Comparison of ENCODE assay signal across 7 cellular contexts in the genomic region with DNA sequence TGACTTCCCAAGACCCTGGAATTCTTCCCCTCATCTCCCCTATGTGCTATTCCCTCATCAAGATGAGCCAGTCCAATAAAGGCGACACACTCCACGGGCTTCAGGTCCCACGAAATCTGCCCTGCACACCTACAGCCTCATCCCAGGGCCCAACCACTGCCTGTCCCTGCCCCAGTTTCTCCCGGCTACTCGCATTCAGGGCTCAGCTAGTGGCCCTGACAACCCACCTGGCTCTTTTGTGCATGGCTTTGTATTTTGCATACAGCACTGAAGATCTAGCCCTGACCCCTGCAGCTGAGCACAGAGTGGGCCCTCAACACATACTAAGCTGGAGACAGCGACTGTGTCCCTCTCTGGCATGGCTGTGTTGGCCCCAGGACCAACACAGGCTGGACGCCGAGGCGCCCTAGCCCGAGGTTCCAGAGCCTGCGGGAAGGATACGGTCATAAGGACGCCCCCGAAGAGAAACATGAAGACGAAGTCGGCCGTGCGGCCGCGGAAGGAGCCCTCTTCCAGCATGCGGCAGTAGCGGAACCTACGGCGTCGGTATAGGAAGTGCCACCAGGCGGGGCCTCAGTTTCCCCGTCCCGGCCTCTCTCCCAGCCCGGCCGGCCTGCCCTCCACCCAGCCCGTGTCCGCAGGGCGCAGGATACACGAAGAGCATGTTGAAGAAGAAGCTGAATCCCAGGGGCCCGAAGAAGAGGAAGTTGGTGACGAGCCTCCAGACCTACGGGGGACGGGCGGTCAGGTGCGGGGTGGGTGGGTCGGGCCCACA. TPM values are rescaled to one million over a fixed set of nuclear protein-coding genes. Genes with fewer than 3 reads are reported as not detected.
DNase-seq lines count a peak whose midpoint lies in the region; ATAC-seq and TF ChIP-seq lines count a peak whose summit lies in the region.

No MANE protein-coding gene starts in this region.

- peaks cover 23% of the 10 kb centered on the region for H3K4me1 ChIP-seq in mucosa of stomach (ENCODE audit: control insufficient read depth, insufficient read depth, low read length)

- peaks cover 7% of the 10 kb centered on the region in 2 donors for H3K36me3 Mint-ChIP-seq in activated naive CD4-positive, alpha-beta T cell treated with anti-CD3 and anti-CD28 coated beads, Interleukin-2, amount 50 U/mL, for 72 hours

- intact Hi-C loops in lower leg skin (cut with DNase I; ENCODE audit: low total_unique reads): no loop called here

- ATAC-seq in GM18907 (IDR thresholded peaks at IDR 0.05; ENCODE audit: unreplicated experiment) (peak; percentile 5), HG03066 (IDR thresholded peaks at IDR 0.05; ENCODE audit: low read depth, unreplicated experiment) (peak; percentile 1), GM18520 (IDR thresholded peaks at IDR 0.05; ENCODE audit: unreplicated experiment) (no peak)
- no peak for ATAC-seq in activated naive CD4-positive, alpha-beta T cell treated with anti-CD3 and anti-CD28 coated beads, Interleukin-2, amount 50 U/mL, for 72 hours

- 53 to 72% methylated on average over 21 to 41 of the region's 41 CpGs for WGBS in lower leg skin, 2 donors

- no peaks in the 10 kb centered on the region for H3K27me3 ChIP-seq in mucosa of stomach (ENCODE audit: control insufficient read depth, insufficient read depth, low read length)

- H3K27ac Mint-ChIP-seq in activated naive CD4-positive, alpha-beta T cell treated with anti-CD3 and anti-CD28 coated beads, Interleukin-2, amount 50 U/mL, for 72 hours: peak overlapping the region; percentile 88 to 95

- H3K36me3 ChIP-seq in mucosa of stomach (ENCODE audit: control insufficient read depth, insufficient read depth, low read length): no peaks in the 10 kb centered on the region

- H3K4me3 ChIP-seq in mucosa of stomach (ENCODE audit: low read length): no peak overlapping the region
- no peak overlapping the region for H3K4me3 ChIP-seq in lower leg skin (ENCODE audit: low read depth, poor library complexity, severe bottlenecking)

- TF ChIP-seq CTCF in lower leg skin (IDR thresholded peaks at IDR 0.05): no peak

- no peaks in the 10 kb centered on the region for H3K9me3 ChIP-seq in mucosa of stomach (ENCODE audit: control insufficient read depth, low read length)

- H3K9me3 Mint-ChIP-seq in activated naive CD4-positive, alpha-beta T cell treated with anti-CD3 and anti-CD28 coated beads, Interleukin-2, amount 50 U/mL, for 72 hours: no peaks in the 10 kb centered on the region

- no peak for TF ChIP-seq POLR2A in lower leg skin (IDR thresholded peaks at IDR 0.05)

- H3K9ac ChIP-seq in mucosa of stomach (ENCODE audit: low read length): peak overlapping the region; percentile 17

- DNase-seq in activated naive CD4-positive, alpha-beta T cell treated with anti-CD3 and anti-CD28 coated beads, Interleukin-2, amount 50 U/mL, for 72 hours (ENCODE audit: low spot score in 2 of 2): no peak
- DNase-seq in lower leg skin (ENCODE audit: low spot score in 2 of 2): no peak
- DNase-seq in activated effector memory CD4-positive, alpha-beta T cell treated with Interleukin-2 at 50 U/mL for 16 hours: no peak

RNA-seq across cellular contexts. Expression of a gene that starts 0.7 kb away (rescaled TPM):
- 1 to 10 TPM; 5.1 to 7.3 TPM for total RNA-seq in activated naive CD4-positive, alpha-beta T cell treated with anti-CD3 and anti-CD28 coated beads, Interleukin-2, amount 50 U/mL, for 72 hours
- under 1 TPM; 0.21 to 0.49 (median 0.33) TPM for total RNA-seq in lower leg skin

RNA-seq across cellular contexts. Expression of a gene that starts 19.6 kb away (rescaled TPM):
- total RNA-seq in activated naive CD4-positive, alpha-beta T cell treated with anti-CD3 and anti-CD28 coated beads, Interleukin-2, amount 50 U/mL, for 72 hours: 1 to 10 TPM; 6.3 to 8.1 TPM
- 10 to 100 TPM in 1 of 4 donors, 1 to 10 TPM in 3; 5.0 to 11.1 (median 8.6) TPM for total RNA-seq in lower leg skin

RNA-seq across cellular contexts. Expression of a gene that starts 51.3 kb away (rescaled TPM):
- total RNA-seq in activated naive CD4-positive, alpha-beta T cell treated with anti-CD3 and anti-CD28 coated beads, Interleukin-2, amount 50 U/mL, for 72 hours: 10 to 100 TPM; 51.9 to 72.7 TPM
- 10 to 100 TPM; 52.2 to 61.6 (median 55.2) TPM for total RNA-seq in lower leg skin

RNA-seq across cellular contexts. Expression of a gene that starts 56.1 kb away (rescaled TPM):
- 1,000 to 10,000 TPM in 1 of 2 donors, 100 to 1,000 TPM in 1; 919 to 1,364 TPM for total RNA-seq in activated naive CD4-positive, alpha-beta T cell treated with anti-CD3 and anti-CD28 coated beads, Interleukin-2, amount 50 U/mL, for 72 hours
- 100 to 1,000 TPM; 156 to 362 (median 318) TPM for total RNA-seq in lower leg skin

Comparison
In these comparisons a context has a peak if more than half of its experiments do, and no peak if none do; other contexts are left out.
1. ATAC-seq: peak in GM18907 (single experiment) and HG03066 (single experiment); none in activated naive CD4-positive, alpha-beta T cell treated with anti-CD3 and anti-CD28 coated beads, Interleukin-2, amount 50 U/mL, for 72 hours (0 of 2) and GM18520 (single experiment).
2. RNA of a gene that starts 0.7 kb away (total RNA-seq): 5.1 to 7.3 TPM in activated naive CD4-positive, alpha-beta T cell treated with anti-CD3 and anti-CD28 coated beads, Interleukin-2, amount 50 U/mL, for 72 hours; 0.21 to 0.49 TPM in lower leg skin; every median in the first group is over 4 times any median in the second.